14 cellular contexts compared by ENCODE assay signal in genomic region chrX:113973706-113974105, GRCh38.
DNase-seq lines count a peak whose midpoint lies in the region; ATAC-seq and TF ChIP-seq lines count a peak whose summit lies in the region.
"Had no signal": no experiment of that assay in that cellular context is flagged by ENCODE, and none has a peak within 500 bp of the region (broad histone marks: within the 10 kb centered on the region; RNA-seq: fewer than 3 reads in every experiment).

No MANE protein-coding gene starts in this region.

- H4K20me1 ChIP-seq in neural progenitor cell (ENCODE audit: low read depth), result no peaks in the 10 kb centered on the region
- no peaks in the 10 kb centered on the region for H4K20me1 ChIP-seq in PC-3 (ENCODE audit: low read length)
- H4K20me1 ChIP-seq: BLaER1 treated with 17β-estradiol and CSF1 and Interleukin-3, amounts not matched to agents 10 nM and 100 nM had no signal

- DNase-seq in WTC11 (ENCODE audit: low spot score) (no peak), neural progenitor cell (ENCODE audit: low spot score) (no peak), PC-3 (no peak), ovary (no peak)
- DNase-seq in stimulated activated CD8-positive, alpha-beta memory T cell treated with anti-CD3 and anti-CD28 coated beads, Interleukin-4, amount 100 ng/mL, for 48 hours, result no peak
- DNase-seq: Calu3; CD8-positive, alpha-beta T cell; HFFc6 had no signal

- H3K9me3 Mint-ChIP-seq in WTC11 (peaks cover 7% of the 10 kb centered on the region), neural progenitor cell (peaks cover 7% of the 10 kb centered on the region)

- H3K4me3 Mint-ChIP-seq in WTC11 (no peak overlapping the region), neural progenitor cell (no peak overlapping the region)
- H3K4me3 Mint-ChIP-seq: B cell; CD8-positive, alpha-beta T cell; GM23338; HFFc6 had no signal

- peaks cover 45% of the 10 kb centered on the region for H3K36me3 Mint-ChIP-seq in WTC11
- no peaks in the 10 kb centered on the region for H3K36me3 Mint-ChIP-seq in neural progenitor cell
- H3K36me3 Mint-ChIP-seq: CD8-positive, alpha-beta T cell had no signal

- H3F3A ChIP-seq in neural progenitor cell (ENCODE audit: low read depth) (peaks cover 9% of the 10 kb centered on the region), PC-3 (ENCODE audit: low read length, unreplicated experiment) (no peaks in the 10 kb centered on the region)

- intact Hi-C loops in PC-3 (cut with micrococcal nuclease), result no loop called here
- intact Hi-C loops in ovary (cut with DNase I), result no loop called here

- CTCF ChIA-PET in WTC11 (lab: Charles Lee), result no interaction called here
- CTCF ChIA-PET in PC-3 (lab: Charles Lee), result no interaction called here

- H3K27ac Mint-ChIP-seq in WTC11, result 0 out of 2 replicates have a peak overlapping the region, but pooled peaks have one; percentile 72
- no peak overlapping the region for H3K27ac Mint-ChIP-seq in neural progenitor cell
- H3K27ac Mint-ChIP-seq: B cell; CD8-positive, alpha-beta T cell; GM23338; HFFc6 had no signal

- H3K27ac ChIP-seq in iPS-18a (ENCODE audit: low read length) (peak overlapping the region; percentile 24), neural progenitor cell (peak overlapping the region; percentile 41), PC-3 (ENCODE audit: low read length) (no peak overlapping the region), ovary (no peak overlapping the region)
- H3K27ac ChIP-seq: BLaER1 treated with 17β-estradiol and CSF1 and Interleukin-3, amounts not matched to agents 10 nM and 100 nM had no signal

- H3K4me3 ChIP-seq in iPS-18a (ENCODE audit: low read length) (no peak overlapping the region), neural progenitor cell (no peak overlapping the region), PC-3 (ENCODE audit: low read length) (no peak overlapping the region), ovary (no peak overlapping the region)
- H3K4me3 ChIP-seq: BLaER1 treated with 17β-estradiol and CSF1 and Interleukin-3, amounts not matched to agents 10 nM and 100 nM; GM23338 had no signal

- H2AFZ ChIP-seq in neural progenitor cell (replicated peaks), result no peak overlapping the region
- no peak overlapping the region for H2AFZ ChIP-seq in PC-3 (ENCODE audit: low read length)
- H2AFZ ChIP-seq: GM23338 had no signal

- H3K79me2 ChIP-seq in neural progenitor cell (ENCODE audit: low read depth), result peaks cover 91% of the 10 kb centered on the region
- no peaks in the 10 kb centered on the region for H3K79me2 ChIP-seq in PC-3 (ENCODE audit: low read length)

- peaks cover 41% of the 10 kb centered on the region for H3K4me1 ChIP-seq in iPS-18a (ENCODE audit: control insufficient read depth, low read depth, low read length)
- H3K4me1 ChIP-seq in neural progenitor cell, result peaks cover 8% of the 10 kb centered on the region
- H3K4me1 ChIP-seq in PC-3 (ENCODE audit: insufficient read depth, low read length), result no peaks in the 10 kb centered on the region
- H3K4me1 ChIP-seq in ovary (ENCODE audit: insufficient read depth), result no peaks in the 10 kb centered on the region
- H3K4me1 ChIP-seq: BLaER1 treated with 17β-estradiol and CSF1 and Interleukin-3, amounts not matched to agents 10 nM and 100 nM had no signal

- TF ChIP-seq CTCF in WTC11 (IDR thresholded peaks at IDR 0.05) (no peak), neural progenitor cell (IDR thresholded peaks at IDR 0.05) (no peak), PC-3 (conservative IDR thresholded peaks at IDR 0.05; ENCODE audit: low read depth, low read length) (no peak), ovary (IDR thresholded peaks at IDR 0.05) (no peak)

- peaks cover 47% of the 10 kb centered on the region for H3K4me1 Mint-ChIP-seq in WTC11
- H3K4me1 Mint-ChIP-seq in neural progenitor cell, result no peaks in the 10 kb centered on the region
- H3K4me1 Mint-ChIP-seq: B cell had no signal

- peaks cover 4% of the 10 kb centered on the region; the same call in 1 of the 2 replicates for H3K27me3 Mint-ChIP-seq in WTC11 (ENCODE audit: low read depth)
- H3K27me3 Mint-ChIP-seq in neural progenitor cell (ENCODE audit: insufficient read depth, low read depth), result peaks cover 8% of the 10 kb centered on the region
- H3K27me3 Mint-ChIP-seq: B cell had no signal

- WGBS in ovary, 3 donors, result 39 to 46% (median 45%) methylated on average over 2 of the region's 2 CpGs

- ATAC-seq in WTC11 (no peak), PC-3 (no peak), HG02610 (IDR thresholded peaks at IDR 0.05; ENCODE audit: unreplicated experiment) (no peak)
- ATAC-seq: CD8-positive, alpha-beta T cell; GM23338; HCT116 had no signal

- no peak overlapping the region for H3K4me2 ChIP-seq in neural progenitor cell
- no peak overlapping the region for H3K4me2 ChIP-seq in PC-3 (ENCODE audit: low read length)
- H3K4me2 ChIP-seq: BLaER1 treated with 17β-estradiol and CSF1 and Interleukin-3, amounts not matched to agents 10 nM and 100 nM; GM23338 had no signal

- H3K9ac ChIP-seq in iPS-18a (ENCODE audit: low read length), result peak overlapping the region; percentile 7
- H3K9ac ChIP-seq in neural progenitor cell, result no peak overlapping the region
- H3K9ac ChIP-seq in PC-3 (ENCODE audit: low read length), result no peak overlapping the region
- H3K9ac ChIP-seq: BLaER1 treated with 17β-estradiol and CSF1 and Interleukin-3, amounts not matched to agents 10 nM and 100 nM had no signal

- no TSS peak for BruUV-seq in PC-3 (replicated peaks; lab: Mats Ljungman, UMichigan)

- H3K36me3 ChIP-seq in iPS-18a (ENCODE audit: control insufficient read depth, low read depth, low read length), result peaks cover 18% of the 10 kb centered on the region
- peaks cover 39% of the 10 kb centered on the region for H3K36me3 ChIP-seq in neural progenitor cell
- no peaks in the 10 kb centered on the region for H3K36me3 ChIP-seq in PC-3 (ENCODE audit: low read depth, low read length)
- H3K36me3 ChIP-seq in ovary, result no peaks in the 10 kb centered on the region
- H3K36me3 ChIP-seq: BLaER1 treated with 17β-estradiol and CSF1 and Interleukin-3, amounts not matched to agents 10 nM and 100 nM had no signal

- POLR2A ChIA-PET in WTC11 (lab: Charles Lee) (no interaction called here), PC-3 (lab: Charles Lee; ENCODE audit: unreplicated experiment) (no interaction called here)

- H3K9me3 ChIP-seq in iPS-18a (ENCODE audit: control insufficient read depth, low read depth, low read length), result no peaks in the 10 kb centered on the region
- peaks cover 8% of the 10 kb centered on the region for H3K9me3 ChIP-seq in neural progenitor cell (ENCODE audit: low read depth)
- no peaks in the 10 kb centered on the region for H3K9me3 ChIP-seq in PC-3 (ENCODE audit: low read length)
- no peaks in the 10 kb centered on the region for H3K9me3 ChIP-seq in ovary

- TF ChIP-seq EP300 in ovary (IDR thresholded peaks at IDR 0.05), result no peak

- H3K9me2 ChIP-seq in PC-3 (replicated peaks; ENCODE audit: low read length), result no peaks in the 10 kb centered on the region

- no peaks in the 10 kb centered on the region for H3K27me3 ChIP-seq in iPS-18a (ENCODE audit: control insufficient read depth, insufficient read depth, low read length)
- H3K27me3 ChIP-seq in neural progenitor cell, result no peaks in the 10 kb centered on the region
- no peaks in the 10 kb centered on the region for H3K27me3 ChIP-seq in PC-3 (ENCODE audit: low read length)
- no peaks in the 10 kb centered on the region for H3K27me3 ChIP-seq in ovary

- TF ChIP-seq POLR2A in ovary (IDR thresholded peaks at IDR 0.05), result no peak

TF ChIP-seq in WTC11, 78 proteins besides CTCF, POLR2A, EP300 and RAD21:
- no peak for TF ChIP-seq MLX (CRISPR knock-in tag; IDR thresholded peaks at IDR 0.05)
- no peak for TF ChIP-seq ATF2 (CRISPR knock-in tag; IDR thresholded peaks at IDR 0.05; ENCODE audit: borderline replicate concordance, low read depth)
- TF ChIP-seq NR2C2 (CRISPR knock-in tag; IDR thresholded peaks at IDR 0.05), result no peak
- no peak for TF ChIP-seq ZNF219 (CRISPR knock-in tag; IDR thresholded peaks at IDR 0.05; ENCODE audit: borderline replicate concordance)
- TF ChIP-seq SP1 (CRISPR knock-in tag; conservative IDR thresholded peaks at IDR 0.05), result no peak
- no peak for TF ChIP-seq KAT7 (CRISPR knock-in tag; IDR thresholded peaks at IDR 0.05; ENCODE audit: borderline replicate concordance)
- no peak for TF ChIP-seq SOX15 (CRISPR knock-in tag; IDR thresholded peaks at IDR 0.05)
- no peak for TF ChIP-seq SMAD3 (CRISPR knock-in tag; IDR thresholded peaks at IDR 0.05; ENCODE audit: borderline replicate concordance)
TF ChIP-seq in WTC11: peak in this region for 0.

Comparison
In these comparisons a context has a peak if more than half of its experiments do, and no peak if none do; other contexts are left out.
1. H3K27ac ChIP-seq: peak in iPS-18a (single experiment) and neural progenitor cell (single experiment); none in PC-3 (single experiment) and ovary (0 of 2).